Comparison of ENCODE assay signal across 8 cellular contexts in the genomic region with DNA sequence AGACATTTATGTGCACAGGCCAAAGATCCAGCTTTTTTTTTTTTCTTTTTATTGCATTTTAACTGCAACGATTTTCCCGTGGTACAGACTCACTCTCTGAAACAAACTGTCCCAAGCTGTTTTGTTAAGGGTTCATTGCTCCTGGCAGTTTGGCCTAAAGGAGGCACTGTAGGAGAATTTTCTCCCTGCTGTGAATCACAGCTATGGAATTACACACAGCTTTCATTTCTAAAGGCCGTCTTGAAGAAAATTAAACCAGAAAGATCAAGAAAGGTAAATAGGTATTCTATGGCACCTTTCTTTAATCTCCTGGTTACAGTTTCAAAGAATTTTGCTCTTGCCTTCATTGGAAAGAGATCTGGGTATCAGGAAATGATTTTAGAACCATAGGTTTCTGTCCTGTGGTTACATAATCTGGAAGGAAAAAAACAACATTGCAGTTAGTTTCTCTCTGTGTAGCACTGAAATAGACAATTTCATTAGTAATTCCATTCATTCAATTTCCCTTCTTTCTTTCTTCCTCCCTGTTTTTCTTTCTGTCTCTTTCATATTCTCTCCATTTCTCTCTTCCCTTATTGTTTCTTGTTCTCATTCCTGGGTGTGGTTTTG. TPM values are rescaled to one million over a fixed set of nuclear protein-coding genes. Genes with fewer than 3 reads are reported as not detected.
DNase-seq lines count a peak whose midpoint lies in the region; ATAC-seq lines count a peak whose summit lies in the region.

No MANE protein-coding gene starts in this region.

- H3K27me3 Mint-ChIP-seq in activated CD4-positive, alpha-beta T cell treated with anti-CD3 and anti-CD28 coated beads for 36 hours, result peaks cover 11% of the 10 kb centered on the region
- H3K27me3 Mint-ChIP-seq in activated CD8-positive, alpha-beta T cell treated with anti-CD3 and anti-CD28 coated beads, Interleukin-2, amount 10 ng/mL, durations not matched to agents 7 days and 5 days (ENCODE audit: low read depth), result peaks cover 2% of the 10 kb centered on the region

- intact Hi-C loops in activated CD4-positive, alpha-beta T cell treated with anti-CD3 and anti-CD28 coated beads for 36 hours (cut with DNase I, micrococcal nuclease), result no loop called here

- DNase-seq in NCI-H2196 (lab: John Stamatoyannopoulos, UW; ENCODE audit: unreplicated experiment) (peak; percentile 20), NCI-H2196 treated with DMSO at 0.1 percent for 48 hours (lab: John Stamatoyannopoulos, UW; ENCODE audit: unreplicated experiment) (no peak), SK-MEL-5 (ENCODE audit: low read depth, low spot score) (peak; percentile 92), fibroblast of the conjunctiva (ENCODE audit: low read depth) (peak; percentile 53), non-pigmented ciliary epithelial cell (ENCODE audit: low read depth) (peak; percentile 26), NCI-H187 treated with DMSO at 0.1 percent for 48 hours (lab: John Stamatoyannopoulos, UW) (no peak)
- no peak for DNase-seq in activated CD4-positive, alpha-beta T cell treated with anti-CD3 and anti-CD28 coated beads for 36 hours
- DNase-seq in activated CD8-positive, alpha-beta T cell treated with anti-CD3 and anti-CD28 coated beads, Interleukin-2, amount 10 ng/mL, durations not matched to agents 7 days and 5 days, result no peak

- in situ Hi-C loops in SK-MEL-5 (cut with HindIII; ENCODE audit: low pct_unique_long_range_greater_than_20kb, low sequenced_read_pairs), result no loop called here

- no peak for ATAC-seq in activated CD4-positive, alpha-beta T cell treated with anti-CD3 and anti-CD28 coated beads for 36 hours
- no peak for ATAC-seq in activated CD8-positive, alpha-beta T cell treated with anti-CD3 and anti-CD28 coated beads, Interleukin-2, amount 10 ng/mL, durations not matched to agents 7 days and 5 days

- POLR2A ChIA-PET in activated CD4-positive, alpha-beta T cell treated with anti-CD3 and anti-CD28 coated beads for 36 hours (lab: Charles Lee), result no interaction called here
- POLR2A ChIA-PET in activated CD8-positive, alpha-beta T cell treated with anti-CD3 and anti-CD28 coated beads, Interleukin-2, amount 10 ng/mL, durations not matched to agents 7 days and 5 days (lab: Charles Lee), result no interaction called here

- CTCF ChIA-PET in activated CD4-positive, alpha-beta T cell treated with anti-CD3 and anti-CD28 coated beads for 36 hours (lab: Charles Lee), result interaction anchor here (0.9 to 1.2 kb wide), 2 partner anchors 9 to 10 kb away, joined by 3 read pairs; no protein-coding TSS in a partner anchor
- CTCF ChIA-PET in activated CD8-positive, alpha-beta T cell treated with anti-CD3 and anti-CD28 coated beads, Interleukin-2, amount 10 ng/mL, durations not matched to agents 7 days and 5 days (lab: Charles Lee), result no interaction called here

- H3K36me3 Mint-ChIP-seq in activated CD4-positive, alpha-beta T cell treated with anti-CD3 and anti-CD28 coated beads for 36 hours (ENCODE audit: low read depth), result no peaks in the 10 kb centered on the region
- H3K36me3 Mint-ChIP-seq in activated CD8-positive, alpha-beta T cell treated with anti-CD3 and anti-CD28 coated beads, Interleukin-2, amount 10 ng/mL, durations not matched to agents 7 days and 5 days (ENCODE audit: low read depth), result no peaks in the 10 kb centered on the region

- H3K4me3 Mint-ChIP-seq in activated CD4-positive, alpha-beta T cell treated with anti-CD3 and anti-CD28 coated beads for 36 hours, result no peak overlapping the region
- H3K4me3 Mint-ChIP-seq in activated CD8-positive, alpha-beta T cell treated with anti-CD3 and anti-CD28 coated beads, Interleukin-2, amount 10 ng/mL, durations not matched to agents 7 days and 5 days, result no peak overlapping the region

- no peak overlapping the region for H3K27ac Mint-ChIP-seq in activated CD4-positive, alpha-beta T cell treated with anti-CD3 and anti-CD28 coated beads for 36 hours
- H3K27ac Mint-ChIP-seq in activated CD8-positive, alpha-beta T cell treated with anti-CD3 and anti-CD28 coated beads, Interleukin-2, amount 10 ng/mL, durations not matched to agents 7 days and 5 days, result no peak overlapping the region

- no peaks in the 10 kb centered on the region for H3K9me3 Mint-ChIP-seq in activated CD4-positive, alpha-beta T cell treated with anti-CD3 and anti-CD28 coated beads for 36 hours (ENCODE audit: low read depth)
- H3K9me3 Mint-ChIP-seq in activated CD8-positive, alpha-beta T cell treated with anti-CD3 and anti-CD28 coated beads, Interleukin-2, amount 10 ng/mL, durations not matched to agents 7 days and 5 days (ENCODE audit: insufficient read depth), result no peaks in the 10 kb centered on the region

- no peaks in the 10 kb centered on the region for H3K4me1 Mint-ChIP-seq in activated CD4-positive, alpha-beta T cell treated with anti-CD3 and anti-CD28 coated beads for 36 hours
- no peaks in the 10 kb centered on the region for H3K4me1 Mint-ChIP-seq in activated CD8-positive, alpha-beta T cell treated with anti-CD3 and anti-CD28 coated beads, Interleukin-2, amount 10 ng/mL, durations not matched to agents 7 days and 5 days (ENCODE audit: low read depth)

RNA-seq across cellular contexts. Expression of a gene that starts 51.2 kb away (rescaled TPM):
- total RNA-seq in SK-MEL-5 (2014; rRNA removed; shearing (Covaris generic)), result 304 and 331 TPM in 2 replicates
- polyA plus RNA-seq in SK-MEL-5 (2015; cell fraction: cytosol; rRNA removed), result 140 and 181 TPM in 2 replicates
- polyA plus RNA-seq in SK-MEL-5 (2015; cell fraction: nucleus; rRNA removed), result 298 and 303 TPM in 2 replicates
- total RNA-seq in activated CD4-positive, alpha-beta T cell treated with anti-CD3 and anti-CD28 coated beads for 36 hours, result not detected
- not detected for total RNA-seq in activated CD8-positive, alpha-beta T cell treated with anti-CD3 and anti-CD28 coated beads, Interleukin-2, amount 10 ng/mL, durations not matched to agents 7 days and 5 days

RNA-seq across cellular contexts. Expression of a gene that starts 59.4 kb away (rescaled TPM):
- total RNA-seq in SK-MEL-5 (2014; rRNA removed; shearing (Covaris generic)), result 156 and 173 TPM in 2 replicates
- 90.8 and 107 TPM in 2 replicates for polyA plus RNA-seq in SK-MEL-5 (2015; cell fraction: cytosol; rRNA removed)
- 129 and 136 TPM in 2 replicates for polyA plus RNA-seq in SK-MEL-5 (2015; cell fraction: nucleus; rRNA removed)
- total RNA-seq in activated CD4-positive, alpha-beta T cell treated with anti-CD3 and anti-CD28 coated beads for 36 hours, result not detected
- not detected for total RNA-seq in activated CD8-positive, alpha-beta T cell treated with anti-CD3 and anti-CD28 coated beads, Interleukin-2, amount 10 ng/mL, durations not matched to agents 7 days and 5 days

Comparison
In these comparisons a context has a peak if more than half of its experiments do, and no peak if none do; other contexts are left out.
1. DNase-seq: peak in NCI-H2196 (single experiment), SK-MEL-5 (single experiment), fibroblast of the conjunctiva (single experiment) and non-pigmented ciliary epithelial cell (single experiment); none in NCI-H2196 treated with DMSO at 0.1 percent for 48 hours (single experiment), activated CD4-positive, alpha-beta T cell treated with anti-CD3 and anti-CD28 coated beads for 36 hours (single experiment), NCI-H187 treated with DMSO at 0.1 percent for 48 hours (single experiment) and activated CD8-positive, alpha-beta T cell treated with anti-CD3 and anti-CD28 coated beads, Interleukin-2, amount 10 ng/mL, durations not matched to agents 7 days and 5 days (single experiment).
2. RNA of a gene that starts 51.2 kb away (total RNA-seq): 304 to 331 TPM in SK-MEL-5; not detected in activated CD4-positive, alpha-beta T cell treated with anti-CD3 and anti-CD28 coated beads for 36 hours and not detected in activated CD8-positive, alpha-beta T cell treated with anti-CD3 and anti-CD28 coated beads, Interleukin-2, amount 10 ng/mL, durations not matched to agents 7 days and 5 days; every median in the first group is over 100 times any median in the second.
3. RNA of a gene that starts 59.4 kb away (total RNA-seq): 156 to 173 TPM in SK-MEL-5; not detected in activated CD4-positive, alpha-beta T cell treated with anti-CD3 and anti-CD28 coated beads for 36 hours and not detected in activated CD8-positive, alpha-beta T cell treated with anti-CD3 and anti-CD28 coated beads, Interleukin-2, amount 10 ng/mL, durations not matched to agents 7 days and 5 days; every median in the first group is over 100 times any median in the second.